In genomic region chrX:6505960-6506359, GRCh38 we compare ENCODE assay signal across 16 cellular contexts. TPM values are rescaled to one million over a fixed set of nuclear protein-coding genes. Genes with fewer than 3 reads are reported as not detected.
DNase-seq lines count a peak whose midpoint lies in the region; ATAC-seq and TF ChIP-seq lines count a peak whose summit lies in the region.
"Had no signal": no experiment of that assay in that cellular context is flagged by ENCODE, and none has a peak within 500 bp of the region (broad histone marks: within the 10 kb centered on the region; RNA-seq: fewer than 3 reads in every experiment).

No MANE protein-coding gene starts in this region.

- H3K27ac Mint-ChIP-seq in activated naive CD4-positive, alpha-beta T cell treated with anti-CD3 and anti-CD28 coated beads, Interleukin-2, amount 10 ng/mL, durations not matched to agents 7 days and 5 days: peak overlapping the region; percentile 8
- peak overlapping the region; percentile 90 for H3K27ac Mint-ChIP-seq in mesothelial cell of epicardium

- DNase-seq in activated naive CD4-positive, alpha-beta T cell treated with anti-CD3 and anti-CD28 coated beads, Interleukin-2, amount 10 ng/mL, durations not matched to agents 7 days and 5 days: no peak
- no peak for DNase-seq in activated naive CD4-positive, alpha-beta T cell (lab: John Stamatoyannopoulos, UW)
- peak; percentile 59 for DNase-seq in NCI-H82 (lab: John Stamatoyannopoulos, UW)
- DNase-seq in mesothelial cell of epicardium (ENCODE audit: low spot score in 2 of 2, unreplicated experiment in 2 of 2): no peak
- no peak for DNase-seq in EL
- DNase-seq: AML-193, Caco-2, DMS79, GDM1, NCI-H1694 treated with DMSO at 0.1 percent for 48 hours, NCI-H526 treated with DMSO at 0.1 percent for 48 hours, SW 1271 had no signal

- H3K4me3 Mint-ChIP-seq in activated naive CD4-positive, alpha-beta T cell treated with anti-CD3 and anti-CD28 coated beads, Interleukin-2, amount 10 ng/mL, durations not matched to agents 7 days and 5 days: no peak overlapping the region
- no peak overlapping the region for H3K4me3 Mint-ChIP-seq in mesothelial cell of epicardium

- no peaks in the 10 kb centered on the region for H3K36me3 Mint-ChIP-seq in activated naive CD4-positive, alpha-beta T cell treated with anti-CD3 and anti-CD28 coated beads, Interleukin-2, amount 10 ng/mL, durations not matched to agents 7 days and 5 days
- H3K36me3 Mint-ChIP-seq in mesothelial cell of epicardium: no peaks in the 10 kb centered on the region

- no peaks in the 10 kb centered on the region for H3K4me1 Mint-ChIP-seq in activated naive CD4-positive, alpha-beta T cell treated with anti-CD3 and anti-CD28 coated beads, Interleukin-2, amount 10 ng/mL, durations not matched to agents 7 days and 5 days
- peaks cover 16% of the 10 kb centered on the region for H3K4me1 Mint-ChIP-seq in mesothelial cell of epicardium

- ATAC-seq in GM21526 (IDR thresholded peaks at IDR 0.05; ENCODE audit: low FRiP score, unreplicated experiment) (no peak), HG02759 (IDR thresholded peaks at IDR 0.05; ENCODE audit: unreplicated experiment) (no peak)
- ATAC-seq: K562 had no signal

- TF ChIP-seq CTCF in mesothelial cell of epicardium (IDR thresholded peaks at IDR 0.05; ENCODE audit: unreplicated experiment): no peak

- no peaks in the 10 kb centered on the region for H3K9me3 Mint-ChIP-seq in activated naive CD4-positive, alpha-beta T cell treated with anti-CD3 and anti-CD28 coated beads, Interleukin-2, amount 10 ng/mL, durations not matched to agents 7 days and 5 days
- H3K9me3 Mint-ChIP-seq in mesothelial cell of epicardium: peaks cover 9% of the 10 kb centered on the region

- CTCF ChIA-PET in activated naive CD4-positive, alpha-beta T cell treated with anti-CD3 and anti-CD28 coated beads, Interleukin-2, amount 10 ng/mL, durations not matched to agents 7 days and 5 days (lab: Charles Lee): no interaction called here

- H3K27me3 Mint-ChIP-seq in activated naive CD4-positive, alpha-beta T cell treated with anti-CD3 and anti-CD28 coated beads, Interleukin-2, amount 10 ng/mL, durations not matched to agents 7 days and 5 days: no peaks in the 10 kb centered on the region
- H3K27me3 Mint-ChIP-seq in mesothelial cell of epicardium (ENCODE audit: low read depth): no peaks in the 10 kb centered on the region

RNA-seq across cellular contexts. Expression of gene VCX3A, which starts 29.0 kb away (rescaled TPM):
- total RNA-seq in mesothelial cell of epicardium: 0.40 to 0.63 TPM (median 0.41 TPM) in 3 replicates
- total RNA-seq: Caco-2, RPMI7951 had no signal
